ENCODE assay signal across 8 cellular contexts in genomic region chr7:100345288-100345672, GRCh38. TPM values are rescaled to one million over a fixed set of nuclear protein-coding genes. Genes with fewer than 3 reads are reported as not detected.
DNase-seq lines count a peak whose midpoint lies in the region; ATAC-seq and TF ChIP-seq lines count a peak whose summit lies in the region.
"Not testable (repeated sequence)": the region's sequence is repeated elsewhere in the genome, so short reads cannot be mapped to it uniquely, and the experiment has no call there.

No MANE protein-coding gene starts in this region.

- not testable (repeated sequence) for H3K27me3 Mint-ChIP-seq in T-helper 17 cell; activated naive CD8-positive, alpha-beta T cell treated with anti-CD3 and anti-CD28 coated beads for 36 hours

- WGBS in heart left ventricle, 4 donors: 0 to 8% (median 1%) methylated on average over 2 to 3 of the region's 5 CpGs

- DNase-seq in A172 (ENCODE audit: low spot score): peak; percentile 76
- DNase-seq in NCI-H1694 treated with DMSO at 0.1 percent for 48 hours (lab: John Stamatoyannopoulos, UW): peak; percentile 44
- DNase-seq in T-helper 17 cell: peak; percentile 36 to 50 (median 49)
- peak; percentile 67 for DNase-seq in activated naive CD8-positive, alpha-beta T cell treated with anti-CD3 and anti-CD28 coated beads for 36 hours
- DNase-seq in heart left ventricle: peak; percentile 73 to 87 (median 82)
- peak; percentile 44 for DNase-seq in putamen (ENCODE audit: low spot score)

- not testable (repeated sequence) for H3K36me3 Mint-ChIP-seq in T-helper 17 cell (ENCODE audit: low read depth)
- peaks cover 38% of the 10 kb centered on the region for H3K36me3 Mint-ChIP-seq in activated naive CD8-positive, alpha-beta T cell treated with anti-CD3 and anti-CD28 coated beads for 36 hours

- not testable (repeated sequence) for H3K27me3 ChIP-seq in heart left ventricle

- H3K27ac Mint-ChIP-seq in T-helper 17 cell: peak overlapping the region; percentile 98
- peak overlapping the region; percentile 92 for H3K27ac Mint-ChIP-seq in activated naive CD8-positive, alpha-beta T cell treated with anti-CD3 and anti-CD28 coated beads for 36 hours

- intact Hi-C loops in heart left ventricle (cut with DNase I): loop anchor here in 3 of 10 donors (2.0 to 10.0 kb wide), 4 partner anchors 130 to 212 kb away; partner anchors contain the start of genes LAMTOR4 (in 1 of the 3) and PVRIG (in 1 of the 3)

- peak overlapping the region; percentile 78 for H3K4me3 Mint-ChIP-seq in T-helper 17 cell
- H3K4me3 Mint-ChIP-seq in activated naive CD8-positive, alpha-beta T cell treated with anti-CD3 and anti-CD28 coated beads for 36 hours: not testable (repeated sequence)

- not testable (repeated sequence) for TF ChIP-seq POLR2A in heart left ventricle (IDR thresholded peaks at IDR 0.05)

- H3K9me3 ChIP-seq in T-helper 17 cell (ENCODE audit: control insufficient read depth, low read length, poor library complexity, severe bottlenecking); heart left ventricle: not testable (repeated sequence)

- peak overlapping the region in 7 of 12 donors; percentile 31 to 76 (median 63) for H3K27ac ChIP-seq in heart left ventricle

- ATAC-seq in GM18511 (IDR thresholded peaks at IDR 0.05; ENCODE audit: unreplicated experiment) (peak; percentile 50), HG02870 (IDR thresholded peaks at IDR 0.05; ENCODE audit: unreplicated experiment) (peak; percentile 21), T-helper 17 cell (peak; percentile 66), heart left ventricle (peak in 3 of 4 donors; percentile 47 to 77 (median 70))

- H3K4me3 ChIP-seq in heart left ventricle: not testable (repeated sequence)

- not testable (repeated sequence) for H3K9me3 Mint-ChIP-seq in activated naive CD8-positive, alpha-beta T cell treated with anti-CD3 and anti-CD28 coated beads for 36 hours

- peak; percentile 35 to 69 (median 56) for TF ChIP-seq CTCF in heart left ventricle (IDR thresholded peaks at IDR 0.05)

- peaks cover 11% of the 10 kb centered on the region for H3K4me1 Mint-ChIP-seq in T-helper 17 cell
- H3K4me1 Mint-ChIP-seq in activated naive CD8-positive, alpha-beta T cell treated with anti-CD3 and anti-CD28 coated beads for 36 hours: peaks cover 38% of the 10 kb centered on the region

- peaks cover 0 to 83% (median 53%) of the 10 kb centered on the region in 9 donors for H3K36me3 ChIP-seq in heart left ventricle

- H3K4me1 ChIP-seq in heart left ventricle: peaks cover 0 to 23% (median 13%) of the 10 kb centered on the region in 12 donors

RNA-seq across cellular contexts. Expression of gene PILRB, which starts 12.6 kb away (rescaled TPM):
- total RNA-seq in A172 (2014; rRNA removed; shearing (Covaris generic)): 14.3 and 16.4 TPM in 2 replicates
- total RNA-seq in T-helper 17 cell (10 to 100 TPM; 71.6 to 97.2 TPM), heart left ventricle (10 to 100 TPM in 4 of 9 donors, 1 to 10 TPM in 5; 6.2 to 15.1 (median 10.0) TPM)
- 10 to 100 TPM; 24.5 to 28.3 TPM for total RNA-seq in activated naive CD8-positive, alpha-beta T cell treated with anti-CD3 and anti-CD28 coated beads for 36 hours
- polyA plus RNA-seq in heart left ventricle: 10 to 100 TPM in 1 of 2 donors, 1 to 10 TPM in 1; 8.7 to 24.2 TPM

RNA-seq across cellular contexts. Expression of gene PILRA, which starts 28.0 kb away (rescaled TPM):
- not detected in 2 replicates for total RNA-seq in A172 (2014; rRNA removed; shearing (Covaris generic))
- total RNA-seq in T-helper 17 cell: 10 to 100 TPM in 1 of 2 donors, 1 to 10 TPM in 1; 3.1 to 14.5 TPM
- under 1 TPM; 0.68 TPM for total RNA-seq in activated naive CD8-positive, alpha-beta T cell treated with anti-CD3 and anti-CD28 coated beads for 36 hours
- 10 to 100 TPM in 2 of 9 donors, 1 to 10 TPM in 6, under 1 TPM in 1; 0.69 to 30.5 (median 3.4) TPM for total RNA-seq in heart left ventricle
- polyA plus RNA-seq in heart left ventricle: 1 to 10 TPM; 1.8 to 2.5 TPM

RNA-seq across cellular contexts. Expression of gene SPDYE3, which starts 37.8 kb away (rescaled TPM):
- total RNA-seq in A172 (2014; rRNA removed; shearing (Covaris generic)): not detected in 2 replicates
- total RNA-seq in T-helper 17 cell: not detected
- not detected for total RNA-seq in activated naive CD8-positive, alpha-beta T cell treated with anti-CD3 and anti-CD28 coated beads for 36 hours
- not detected for total RNA-seq in heart left ventricle
- polyA plus RNA-seq in heart left ventricle: under 1 TPM; 0.03 to 0.15 TPM
